ENCODE assay signal across 15 cellular contexts in genomic region chr14:68460541-68460940, GRCh38.
DNase-seq lines count a peak whose midpoint lies in the region; ATAC-seq and TF ChIP-seq lines count a peak whose summit lies in the region.
"Had no signal": no experiment of that assay in that cellular context is flagged by ENCODE, and none has a peak within 500 bp of the region (broad histone marks: within the 10 kb centered on the region; RNA-seq: fewer than 3 reads in every experiment).

No MANE protein-coding gene starts in this region.

- TF ChIP-seq EP300 in tibial nerve (IDR thresholded peaks at IDR 0.05): peak in 1 of 2 donors; percentile 63

- H4K8ac ChIP-seq in neuronal stem cell (ENCODE audit: low read depth, low read length): no peak overlapping the region

- no peak overlapping the region for H2BK12ac ChIP-seq in neuronal stem cell (ENCODE audit: low read length)

- H3K9me3 Mint-ChIP-seq in WTC11: peaks cover 5% of the 10 kb centered on the region; the same call in 1 of the 2 replicates

- no CpG with 5 or more reads among the region's 1 CpG for WGBS in neuronal stem cell (ENCODE audit: extremely low coverage in 2 of 2, insufficient read length in 2 of 2, insufficient replicate concordance in 1 of 2), 2 donors
- WGBS in tibial nerve, 2 donors: 80 to 93% methylated on average over 1 of the region's 1 CpG
- WGBS in hepatocyte (ENCODE audit: low lambda C conversion rate, missing lambda C conversion rate): 100% methylated on average over 1 of the region's 1 CpG

- H3K27me3 Mint-ChIP-seq in WTC11 (ENCODE audit: low read depth): no peaks in the 10 kb centered on the region
- H3K27me3 Mint-ChIP-seq: B cell, IgD-negative memory B cell had no signal

- no peak overlapping the region for H3K4ac ChIP-seq in neuronal stem cell (ENCODE audit: low read length)

- H3K23ac ChIP-seq in neuronal stem cell (ENCODE audit: low read depth, low read length, poor library complexity): no peak overlapping the region

- POLR2A ChIA-PET in HEK293T (lab: Yijun Ruan, JAX) (no interaction called here), WTC11 (lab: Charles Lee) (no interaction called here)

- peak overlapping the region; percentile 67 for H3K18ac ChIP-seq in neuronal stem cell (ENCODE audit: low read length)

- H3K9me2 ChIP-seq in hepatocyte (replicated peaks; ENCODE audit: insufficient read depth): no peaks in the 10 kb centered on the region

- no peak overlapping the region for H3K27ac Mint-ChIP-seq in WTC11

- peak overlapping the region; percentile 88 for H3K27ac ChIP-seq in SJCRH30
- no peak overlapping the region for H3K27ac ChIP-seq in neuronal stem cell (replicated peaks; ENCODE audit: low read length)
- H3K27ac ChIP-seq in tibial nerve: peak overlapping the region; percentile 22 to 76 (median 58)
- no peak overlapping the region for H3K27ac ChIP-seq in hepatocyte
- H3K27ac ChIP-seq: GM23248, WERI-Rb-1 had no signal

- peak overlapping the region; percentile 85 for H2AK5ac ChIP-seq in neuronal stem cell (ENCODE audit: low read depth, low read length)

- peaks cover 47% of the 10 kb centered on the region for H3K4me1 ChIP-seq in SJCRH30
- H3K4me1 ChIP-seq in neuronal stem cell (ENCODE audit: control insufficient read depth in 2 of 2, insufficient read depth in 1 of 2, low read depth in 1 of 2, low read length in 2 of 2): peaks cover 4 to 9% of the 10 kb centered on the region in 2 donors
- peaks cover 0 to 32% (median 21%) of the 10 kb centered on the region in 4 donors for H3K4me1 ChIP-seq in tibial nerve
- peaks cover 15% of the 10 kb centered on the region for H3K4me1 ChIP-seq in hepatocyte (ENCODE audit: insufficient read depth)

- H3K27me3 ChIP-seq in SJCRH30 (no peaks in the 10 kb centered on the region), neuronal stem cell (ENCODE audit: control insufficient read depth in 3 of 3, insufficient read depth in 3 of 3, low read depth in 1 of 3, low read length in 3 of 3) (no peaks in the 10 kb centered on the region), tibial nerve (no peaks in the 10 kb centered on the region), hepatocyte (no peaks in the 10 kb centered on the region)

- H2AFZ ChIP-seq in neuronal stem cell (ENCODE audit: low read length) (no peak overlapping the region), hepatocyte (no peak overlapping the region)
- H2AFZ ChIP-seq: GM23248 had no signal

- no peak for TF ChIP-seq CTCF in tibial nerve (IDR thresholded peaks at IDR 0.05)
- no peak for TF ChIP-seq CTCF in hepatocyte (IDR thresholded peaks at IDR 0.05; ENCODE audit: poor library complexity)
- TF ChIP-seq CTCF in WTC11 (IDR thresholded peaks at IDR 0.05): no peak

- no peaks in the 10 kb centered on the region for H3K36me3 ChIP-seq in SJCRH30
- no peaks in the 10 kb centered on the region for H3K36me3 ChIP-seq in neuronal stem cell (replicated peaks in 1 of 2; ENCODE audit: control insufficient read depth in 2 of 2, insufficient read depth in 2 of 2, low read length in 2 of 2)
- H3K36me3 ChIP-seq in tibial nerve: no peaks in the 10 kb centered on the region
- H3K36me3 ChIP-seq in hepatocyte (replicated peaks; ENCODE audit: insufficient read depth, low read depth): no peaks in the 10 kb centered on the region
- H3K36me3 ChIP-seq: WERI-Rb-1 had no signal

- no peak overlapping the region for H3K4me2 ChIP-seq in neuronal stem cell (ENCODE audit: insufficient read depth, low read length, poor library complexity, severe bottlenecking)
- no peak overlapping the region for H3K4me2 ChIP-seq in hepatocyte

- H3K14ac ChIP-seq in neuronal stem cell (ENCODE audit: low read length): no peak overlapping the region

- DNase-seq in SJCRH30 (peak; percentile 6 to 22), fibroblast of peridontal ligament (ENCODE audit: extremely low read depth) (peak; percentile 83), neuronal stem cell (ENCODE audit: low spot score) (no peak), tibial nerve (ENCODE audit: low spot score in 2 of 2) (peak in 1 of 2 donors; percentile 50), hepatocyte (ENCODE audit: low spot score) (no peak), HEK293T (ENCODE audit: extremely low spot score) (no peak), WTC11 (ENCODE audit: low spot score) (no peak)
- DNase-seq: activated effector memory CD4-positive, alpha-beta T cell treated with Interleukin-2 at 50 U/mL for 16 hours; DMS 273 treated with DMSO at 0.1 percent for 48 hours; effector memory CD4-positive, alpha-beta T cell; GM23248; WERI-Rb-1 had no signal

- TF ChIP-seq POLR2A in tibial nerve (IDR thresholded peaks at IDR 0.05): no peak

- no peaks in the 10 kb centered on the region for H4K20me1 ChIP-seq in hepatocyte (ENCODE audit: insufficient read depth, poor library complexity, severe bottlenecking)

- CTCF ChIA-PET in HEK293T (lab: Yijun Ruan, JAX) (no interaction called here), WTC11 (lab: Charles Lee) (interaction anchor here (2.1 kb wide), 1 partner anchor 11 kb away, joined by 10 read pairs; no protein-coding TSS in a partner anchor)

- no peak overlapping the region for H3K9ac ChIP-seq in neuronal stem cell (ENCODE audit: low read depth, low read length, poor library complexity)
- H3K9ac ChIP-seq: GM23248 had no signal

- H3K79me1 ChIP-seq in neuronal stem cell (ENCODE audit: low read depth, low read length): no peaks in the 10 kb centered on the region

- H3K9me3 ChIP-seq in SJCRH30 (replicated peaks): no peaks in the 10 kb centered on the region
- H3K9me3 ChIP-seq in neuronal stem cell (replicated peaks in 1 of 2; ENCODE audit: control insufficient read depth in 2 of 2, insufficient read depth in 1 of 2, low read depth in 1 of 2, low read length in 2 of 2): no peaks in the 10 kb centered on the region
- peaks cover 0 to 3% (median 0%) of the 10 kb centered on the region in 4 donors for H3K9me3 ChIP-seq in tibial nerve
- H3K9me3 ChIP-seq in hepatocyte (ENCODE audit: low read depth): no peaks in the 10 kb centered on the region

- no peak overlapping the region for H4K91ac ChIP-seq in neuronal stem cell (ENCODE audit: low read depth, low read length, poor library complexity)

- H3K4me3 Mint-ChIP-seq in WTC11: no peak overlapping the region
- H3K4me3 Mint-ChIP-seq: B cell had no signal

- no peak for ATAC-seq in HG02840 (IDR thresholded peaks at IDR 0.05; ENCODE audit: low FRiP score, unreplicated experiment)
- ATAC-seq in WTC11: no peak

- H2BK120ac ChIP-seq in neuronal stem cell (ENCODE audit: low read depth, low read length): no peak overlapping the region

- peaks cover 11% of the 10 kb centered on the region for H3K4me1 Mint-ChIP-seq in WTC11

- 0 out of 2 replicates have a peak, but pooled peaks cover 3% of the 10 kb centered on the region for H3K36me3 Mint-ChIP-seq in WTC11

- H3K79me2 ChIP-seq in hepatocyte: no peaks in the 10 kb centered on the region

- no peak overlapping the region for H2BK5ac ChIP-seq in neuronal stem cell (ENCODE audit: low read length)

- no peak overlapping the region for H2BK15ac ChIP-seq in neuronal stem cell (ENCODE audit: low read length)

- no peak overlapping the region for H3K4me3 ChIP-seq in SJCRH30
- H3K4me3 ChIP-seq in neuronal stem cell (ENCODE audit: low read length in 2 of 2): no peak overlapping the region
- H3K4me3 ChIP-seq in tibial nerve: no peak overlapping the region
- H3K4me3 ChIP-seq in hepatocyte: no peak overlapping the region
- H3K4me3 ChIP-seq: GM23248 had no signal

TF ChIP-seq in HEK293T, 16 proteins besides CTCF, POLR2A, EP300 and RAD21 (continues in another document):
- TF ChIP-seq L3MBTL2 (conservative IDR thresholded peaks at IDR 0.05) (no peak), HDGF (IDR thresholded peaks at IDR 0.05; ENCODE audit: borderline replicate concordance) (no peak), BHLHE40 (IDR thresholded peaks at IDR 0.05; ENCODE audit: borderline replicate concordance) (no peak), PKNOX1 (IDR thresholded peaks at IDR 0.05) (no peak), ELF4 (IDR thresholded peaks at IDR 0.05) (no peak), ZNF384 (IDR thresholded peaks at IDR 0.05) (no peak), CTBP1 (IDR thresholded peaks at IDR 0.05; ENCODE audit: borderline replicate concordance) (no peak), SP1 (IDR thresholded peaks at IDR 0.05) (no peak), LEF1 (IDR thresholded peaks at IDR 0.05; ENCODE audit: borderline replicate concordance) (no peak), FOXM1 (IDR thresholded peaks at IDR 0.05; ENCODE audit: borderline replicate concordance) (no peak), NFRKB (IDR thresholded peaks at IDR 0.05) (no peak), TARDBP (IDR thresholded peaks at IDR 0.05) (no peak)

TF ChIP-seq in WTC11, 78 proteins besides CTCF, POLR2A, EP300 and RAD21:
- no peak for TF ChIP-seq ZNF416 (CRISPR knock-in tag; IDR thresholded peaks at IDR 0.05)
- TF ChIP-seq ZNF512 (CRISPR knock-in tag; IDR thresholded peaks at IDR 0.05; ENCODE audit: borderline replicate concordance): no peak
- TF ChIP-seq CDX4 (CRISPR knock-in tag; IDR thresholded peaks at IDR 0.05; ENCODE audit: borderline replicate concordance): no peak

Comparison
In these comparisons a context has a peak if more than half of its experiments do, and no peak if none do; other contexts are left out.
1. DNase-seq: peak in SJCRH30 (2 of 2) and fibroblast of peridontal ligament (single experiment); none in neuronal stem cell (single experiment), hepatocyte (single experiment), HEK293T (single experiment) and WTC11 (single experiment).
2. H3K27ac ChIP-seq: peak in SJCRH30 (single experiment) and tibial nerve (4 of 4); none in neuronal stem cell (single experiment) and hepatocyte (single experiment).